Comparison of ENCODE assay signal across 25 cellular contexts in genomic region chr10:69847458-69847857, GRCh38. TPM values are rescaled to one million over a fixed set of nuclear protein-coding genes. Genes with fewer than 3 reads are reported as not detected.
DNase-seq lines count a peak whose midpoint lies in the region; ATAC-seq and TF ChIP-seq lines count a peak whose summit lies in the region.
"Had no signal": no experiment of that assay in that cellular context is flagged by ENCODE, and none has a peak within 500 bp of the region (broad histone marks: within the 10 kb centered on the region; RNA-seq: fewer than 3 reads in every experiment).

No MANE protein-coding gene starts in this region.

- H3K36me3 ChIP-seq in GM23338 (ENCODE audit: insufficient read depth) (no peaks in the 10 kb centered on the region), left lung (no peaks in the 10 kb centered on the region)
- H3K36me3 ChIP-seq: breast epithelium, esophagus muscularis mucosa had no signal

- ATAC-seq in GM23338 (peak; percentile 8; the same call in 1 of the 3 replicates), left lung (no peak), HG03520 (IDR thresholded peaks at IDR 0.05; ENCODE audit: unreplicated experiment) (no peak)
- ATAC-seq: activated CD8-positive, alpha-beta T cell treated with anti-CD3 and anti-CD28 coated beads for 36 hours; GM12878; stimulated activated effector memory CD8-positive, alpha-beta T cell treated with anti-CD3 and anti-CD28 coated beads, Interleukin-12 subunit alpha, Interleukin-12 subunit beta, amount 100 ng/mL, for 72 hours had no signal

- no peaks in the 10 kb centered on the region for H3K9me3 ChIP-seq in left lung
- H3K9me3 ChIP-seq: breast epithelium, Caco-2, esophagus muscularis mucosa had no signal

- H3K79me2 ChIP-seq in GM23338 (replicated peaks; ENCODE audit: insufficient read depth) = no peaks in the 10 kb centered on the region

- peaks cover 2% of the 10 kb centered on the region; the same call in 1 of the 2 replicates for H3K9me2 ChIP-seq in GM23338 (ENCODE audit: insufficient read depth)

- intact Hi-C loops in left lung (cut with DNase I) = no loop called here

- H3K27me3 Mint-ChIP-seq in GM23338 (ENCODE audit: insufficient read depth, low read depth, poor library complexity) (peaks cover 9% of the 10 kb centered on the region), osteocyte (ENCODE audit: unreplicated experiment) (no peaks in the 10 kb centered on the region)

- H3K27ac Mint-ChIP-seq in GM23338 = no peak overlapping the region
- peak overlapping the region; percentile 34 for H3K27ac Mint-ChIP-seq in osteocyte (ENCODE audit: unreplicated experiment)
- H3K27ac Mint-ChIP-seq: activated CD8-positive, alpha-beta T cell treated with anti-CD3 and anti-CD28 coated beads for 36 hours; IgD-negative memory B cell; stimulated activated effector memory CD8-positive, alpha-beta T cell treated with anti-CD3 and anti-CD28 coated beads, Interleukin-12 subunit alpha, Interleukin-12 subunit beta, amount 100 ng/mL, for 72 hours had no signal

- no peak overlapping the region for H2AFZ ChIP-seq in GM23338

- H3K4me2 ChIP-seq in GM23338 = no peak overlapping the region

- H4K20me1 ChIP-seq in GM23338 (replicated peaks; ENCODE audit: insufficient read depth) = no peaks in the 10 kb centered on the region

- H3K27me3 ChIP-seq in GM23338 (ENCODE audit: insufficient read depth) (no peaks in the 10 kb centered on the region), left lung (peaks cover 0 to 25% of the 10 kb centered on the region in 2 donors)
- H3K27me3 ChIP-seq: breast epithelium, esophagus muscularis mucosa had no signal

- H3K4me3 Mint-ChIP-seq in GM23338 (no peak overlapping the region), osteocyte (ENCODE audit: unreplicated experiment) (no peak overlapping the region)
- H3K4me3 Mint-ChIP-seq: activated CD8-positive, alpha-beta T cell treated with anti-CD3 and anti-CD28 coated beads for 36 hours; IgD-negative memory B cell; stimulated activated effector memory CD8-positive, alpha-beta T cell treated with anti-CD3 and anti-CD28 coated beads, Interleukin-12 subunit alpha, Interleukin-12 subunit beta, amount 100 ng/mL, for 72 hours had no signal

- H3F3A ChIP-seq in GM23338 (replicated peaks; ENCODE audit: low read depth) = peaks cover 6% of the 10 kb centered on the region; the same call in 1 of the 2 replicates

- peaks cover 66% of the 10 kb centered on the region for H3K4me1 ChIP-seq in GM23338 (ENCODE audit: insufficient read depth)
- H3K4me1 ChIP-seq in left lung = peaks cover 0 to 5% of the 10 kb centered on the region in 2 donors
- H3K4me1 ChIP-seq: Caco-2 had no signal

- H3K9me3 Mint-ChIP-seq in GM23338 (no peaks in the 10 kb centered on the region), osteocyte (ENCODE audit: unreplicated experiment) (no peaks in the 10 kb centered on the region)
- H3K9me3 Mint-ChIP-seq: activated CD8-positive, alpha-beta T cell treated with anti-CD3 and anti-CD28 coated beads for 36 hours; stimulated activated effector memory CD8-positive, alpha-beta T cell treated with anti-CD3 and anti-CD28 coated beads, Interleukin-12 subunit alpha, Interleukin-12 subunit beta, amount 100 ng/mL, for 72 hours had no signal

- H3K36me3 Mint-ChIP-seq in GM23338 (ENCODE audit: low read depth) (no peaks in the 10 kb centered on the region; the same call in 2 of the 3 replicates), osteocyte (ENCODE audit: unreplicated experiment) (no peaks in the 10 kb centered on the region)
- H3K36me3 Mint-ChIP-seq: IgD-negative memory B cell; stimulated activated effector memory CD8-positive, alpha-beta T cell treated with anti-CD3 and anti-CD28 coated beads, Interleukin-12 subunit alpha, Interleukin-12 subunit beta, amount 100 ng/mL, for 72 hours had no signal

- peaks cover 78% of the 10 kb centered on the region for H3K4me1 Mint-ChIP-seq in GM23338
- H3K4me1 Mint-ChIP-seq in osteocyte (ENCODE audit: unreplicated experiment) = peaks cover 51% of the 10 kb centered on the region
- H3K4me1 Mint-ChIP-seq: IgD-negative memory B cell had no signal

- H3K4me3 ChIP-seq in GM23338 (no peak overlapping the region), fibroblast of villous mesenchyme (ENCODE audit: low read depth, low read length) (no peak overlapping the region), left lung (no peak overlapping the region)
- H3K4me3 ChIP-seq: breast epithelium, esophagus muscularis mucosa, GM12878 had no signal

- no peak for TF ChIP-seq CTCF in GM23338 (conservative IDR thresholded peaks at IDR 0.05; ENCODE audit: low read depth in 2 of 2)
- TF ChIP-seq CTCF in fibroblast of villous mesenchyme (IDR thresholded peaks at IDR 0.05; ENCODE audit: insufficient read depth, low read depth, low read length) = no peak
- TF ChIP-seq CTCF in osteocyte (IDR thresholded peaks at IDR 0.05) = no peak
- TF ChIP-seq CTCF in left lung (IDR thresholded peaks at IDR 0.05) = no peak

- no peak overlapping the region for H3K27ac ChIP-seq in GM23338 (ENCODE audit: low read depth)
- no peak overlapping the region for H3K27ac ChIP-seq in left lung
- H3K27ac ChIP-seq: breast epithelium, esophagus muscularis mucosa had no signal

- DNase-seq in GM23338 (ENCODE audit: low spot score) (no peak), NCI-H82 (lab: John Stamatoyannopoulos, UW) (peak; percentile 67), fibroblast of villous mesenchyme (ENCODE audit: low read depth) (peak; percentile 30), osteocyte (ENCODE audit: extremely low spot score, unreplicated experiment) (no peak), left lung (no peak), LoVo (ENCODE audit: low spot score) (no peak)
- DNase-seq: ACHN; activated CD4-positive, CD25-positive, alpha-beta regulatory T cell treated with anti-CD3 and anti-CD28 coated beads, Interleukin-2, amount 50 U/mL, for 72 hours; activated CD8-positive, alpha-beta T cell treated with anti-CD3 and anti-CD28 coated beads for 36 hours; activated gamma-delta T cell; Caco-2; DND-41; effector memory CD4-positive, alpha-beta T cell; MM.1S; NCI-H1417 treated with DMSO at 0.1 percent for 48 hours; NCI-H2107; NCI-H510A; small intestine; stimulated activated CD4-positive, alpha-beta T cell treated with anti-CD3 and anti-CD28 coated beads, Interleukin-2, amount 100 ng/mL, for 48 hours had no signal

TF ChIP-seq in GM23338, 12 proteins besides CTCF, POLR2A, EP300 and RAD21 (continues in another document):
- TF ChIP-seq ZNF331 (CRISPR knock-in tag; IDR thresholded peaks at IDR 0.05; ENCODE audit: low read depth) (no peak), JUNB (IDR thresholded peaks at IDR 0.05; ENCODE audit: unreplicated experiment) (no peak), REST (IDR thresholded peaks at IDR 0.05; ENCODE audit: unreplicated experiment) (no peak), ETS1 (IDR thresholded peaks at IDR 0.05) (no peak), ZNF114 (CRISPR knock-in tag; IDR thresholded peaks at IDR 0.05) (no peak), NANOG (IDR thresholded peaks at IDR 0.05; ENCODE audit: borderline replicate concordance) (no peak)

RNA-seq across cellular contexts. Expression of gene COL13A1, which starts 45.8 kb away (rescaled TPM):
- total RNA-seq in GM23338 (2014; rRNA removed; shearing (Covaris generic)) = 7.1 and 8.6 TPM in 2 replicates
- polyA plus RNA-seq in GM23338 (2016; fragmentation: Nextera tagmentation; extraction: Ambion mirVana) = 5.1 and 5.2 TPM in 2 replicates
- total RNA-seq in fibroblast of villous mesenchyme (3.5 and 5.8 TPM in 2 replicates), osteocyte (29.2 and 29.9 TPM in 2 replicates), left lung (1 to 10 TPM; 2.1 to 4.0 TPM)
- total RNA-seq: activated CD8-positive, alpha-beta T cell treated with anti-CD3 and anti-CD28 coated beads for 36 hours; Caco-2; GM12878 had no signal
- polyA plus RNA-seq: IgD-negative memory B cell had no signal

Comparison
In these comparisons a context has a peak if more than half of its experiments do, and no peak if none do; other contexts are left out.
1. DNase-seq: peak in NCI-H82 (single experiment) and fibroblast of villous mesenchyme (single experiment); none in GM23338 (single experiment), osteocyte (single experiment), left lung (0 of 2) and LoVo (single experiment).